ENCODE assay signal across 2 cellular contexts in genomic region chr7:40755438-40755837, GRCh38.
TF ChIP-seq lines count a peak whose summit lies in the region.

No MANE protein-coding gene starts in this region.

TF ChIP-seq in GM23338, 12 proteins besides CTCF, POLR2A, EP300 and RAD21 (continued from another document):
- TF ChIP-seq ZNF462 (CRISPR knock-in tag; IDR thresholded peaks at IDR 0.05) (no peak), NANOG (IDR thresholded peaks at IDR 0.05; ENCODE audit: borderline replicate concordance) (no peak), POLR2AphosphoS5 (IDR thresholded peaks at IDR 0.05; ENCODE audit: low read depth) (no peak), EZH2 (IDR thresholded peaks at IDR 0.05; ENCODE audit: low read depth, unreplicated experiment) (no peak), ZNF331 (CRISPR knock-in tag; IDR thresholded peaks at IDR 0.05; ENCODE audit: low read depth) (no peak), EZH2phosphoT487 (IDR thresholded peaks at IDR 0.05; ENCODE audit: unreplicated experiment) (no peak), ETS1 (IDR thresholded peaks at IDR 0.05) (no peak)

TF ChIP-seq in HepG2, 621 proteins besides CTCF, POLR2A, EP300 and RAD21 (continued from another document and continues in another):
- TF ChIP-seq DRAP1 (CRISPR knock-in tag; IDR thresholded peaks at IDR 0.05) = 0 out of 2 replicates have a peak, but pooled peaks have one; percentile 28
- no peak for TF ChIP-seq SATB2 (CRISPR knock-in tag; IDR thresholded peaks at IDR 0.05)
- no peak for TF ChIP-seq ZMYM2 (CRISPR knock-in tag; IDR thresholded peaks at IDR 0.05)
- peak; percentile 85 for TF ChIP-seq RCOR2 (CRISPR knock-in tag; IDR thresholded peaks at IDR 0.05)
- TF ChIP-seq TERF1 (CRISPR knock-in tag; IDR thresholded peaks at IDR 0.05) = no peak
- TF ChIP-seq ATF5 (CRISPR knock-in tag; IDR thresholded peaks at IDR 0.05; ENCODE audit: low read depth) = no peak
- no peak for TF ChIP-seq ZZZ3 (CRISPR knock-in tag; IDR thresholded peaks at IDR 0.05; ENCODE audit: borderline replicate concordance)
- TF ChIP-seq CERS6 (CRISPR knock-in tag; IDR thresholded peaks at IDR 0.05) = no peak
- peak; percentile 96; the same call in 1 of the 2 replicates for TF ChIP-seq NFKBIZ (CRISPR knock-in tag; IDR thresholded peaks at IDR 0.05)
- no peak for TF ChIP-seq IRX3 (CRISPR knock-in tag; IDR thresholded peaks at IDR 0.05; ENCODE audit: borderline replicate concordance, low read depth)
- no peak for TF ChIP-seq POLR2G (IDR thresholded peaks at IDR 0.05; ENCODE audit: low read depth, low read length)
- TF ChIP-seq CHD2 (IDR thresholded peaks at IDR 0.05; ENCODE audit: low read depth, low read length) = no peak
- 0 out of 4 replicates have a peak, but pooled peaks have one; percentile 19 to 28 for TF ChIP-seq MAFK (conservative IDR thresholded peaks at IDR 0.05 in 1 of 2, IDR thresholded peaks at IDR 0.05 in 1 of 2; ENCODE audit: low read length in 2 of 2)
- TF ChIP-seq GPBP1L1 (CRISPR knock-in tag; IDR thresholded peaks at IDR 0.05) = no peak
- peak; percentile 96 for TF ChIP-seq SALL1 (CRISPR knock-in tag; IDR thresholded peaks at IDR 0.05)
- no peak for TF ChIP-seq ZNF207 (IDR thresholded peaks at IDR 0.05; ENCODE audit: borderline replicate concordance)
- TF ChIP-seq RBAK (CRISPR knock-in tag; IDR thresholded peaks at IDR 0.05) = no peak
- TF ChIP-seq RARA (CRISPR knock-in tag; IDR thresholded peaks at IDR 0.05) = peak; percentile 64; the same call in 1 of the 2 replicates
- TF ChIP-seq TBP (CRISPR knock-in tag; IDR thresholded peaks at IDR 0.05) = no peak
- no peak for TF ChIP-seq ZNF225 (CRISPR knock-in tag; IDR thresholded peaks at IDR 0.05)
- TF ChIP-seq HMGXB3 (CRISPR knock-in tag; IDR thresholded peaks at IDR 0.05; ENCODE audit: borderline replicate concordance) = no peak
- peak; percentile 87 for TF ChIP-seq PAXIP1 (CRISPR knock-in tag; conservative IDR thresholded peaks at IDR 0.05)
- TF ChIP-seq ZNF512B (CRISPR knock-in tag; IDR thresholded peaks at IDR 0.05; ENCODE audit: borderline replicate concordance) = no peak
- TF ChIP-seq ATM (IDR thresholded peaks at IDR 0.05; ENCODE audit: borderline replicate concordance) = no peak
- no peak for TF ChIP-seq ZNF772 (CRISPR knock-in tag; IDR thresholded peaks at IDR 0.05)
- peak; percentile 54; the same call in 1 of the 2 replicates for TF ChIP-seq RXRB (CRISPR knock-in tag; IDR thresholded peaks at IDR 0.05; ENCODE audit: borderline replicate concordance)
- TF ChIP-seq SIN3B (IDR thresholded peaks at IDR 0.05; ENCODE audit: low read length) = no peak
- TF ChIP-seq UBTF (CRISPR knock-in tag; IDR thresholded peaks at IDR 0.05) = no peak
- no peak for TF ChIP-seq ATAD3A (CRISPR knock-in tag; IDR thresholded peaks at IDR 0.05)
- TF ChIP-seq NR1H2 (CRISPR knock-in tag; IDR thresholded peaks at IDR 0.05; ENCODE audit: borderline replicate concordance, low read depth) = no peak
- no peak for TF ChIP-seq ZNF30 (CRISPR knock-in tag; IDR thresholded peaks at IDR 0.05)
- no peak for TF ChIP-seq ZBTB26 (CRISPR knock-in tag; IDR thresholded peaks at IDR 0.05; ENCODE audit: borderline replicate concordance)
- TF ChIP-seq THAP11 (CRISPR knock-in tag; IDR thresholded peaks at IDR 0.05) = peak; percentile 64; the same call in 1 of the 2 replicates
- peak; percentile 37 for TF ChIP-seq ZEB1 (IDR thresholded peaks at IDR 0.05; ENCODE audit: insufficient replicate concordance, low read depth)
- peak; percentile 94 for TF ChIP-seq TEAD3 (CRISPR knock-in tag; optimal IDR thresholded peaks at IDR 0.05; ENCODE audit: borderline replicate concordance)
- 0 out of 2 replicates have a peak, but pooled peaks have one; percentile 37 for TF ChIP-seq ISL2 (CRISPR knock-in tag; IDR thresholded peaks at IDR 0.05)
- TF ChIP-seq SRF (IDR thresholded peaks at IDR 0.05; ENCODE audit: low read depth, low read length) = 0 out of 2 replicates have a peak, but pooled peaks have one; percentile 20
- TF ChIP-seq POLR2AphosphoS5 (IDR thresholded peaks at IDR 0.05; ENCODE audit: low read depth, low read length) = no peak
- peak; percentile 79 for TF ChIP-seq POGZ (CRISPR knock-in tag; IDR thresholded peaks at IDR 0.05)
- TF ChIP-seq ZMYM3 (CRISPR knock-in tag; IDR thresholded peaks at IDR 0.05) = 0 out of 2 replicates have a peak, but pooled peaks have one; percentile 15
- TF ChIP-seq ZNF552 (CRISPR knock-in tag; IDR thresholded peaks at IDR 0.05; ENCODE audit: borderline replicate concordance) = no peak
- TF ChIP-seq JDP2 (CRISPR knock-in tag; IDR thresholded peaks at IDR 0.05; ENCODE audit: borderline replicate concordance) = no peak
